ENCODE assay signal across 8 cellular contexts in genomic region chr7:74656911-74657691, GRCh38. TPM values are rescaled to one million over a fixed set of nuclear protein-coding genes. Genes with fewer than 3 reads are reported as not detected.
DNase-seq lines count a peak whose midpoint lies in the region; ATAC-seq and TF ChIP-seq lines count a peak whose summit lies in the region.

No MANE protein-coding gene starts in this region.

- intact Hi-C loops in ascending aorta (cut with DNase I) (loop anchor here (2.0 kb wide), 1 partner anchor 70 kb away; no protein-coding TSS in a partner anchor), right cardiac atrium (cut with DNase I) (loop anchor here in 2 of 4 donors (10.0 kb wide), 2 partner anchors 202 to 242 kb away; partner anchors contain the start of gene GTF2IRD1 (in 1 of the 2)), uterus (cut with DNase I; ENCODE audit: low total_unique reads) (no loop called here)

- DNase-seq in NCI-H187 (lab: John Stamatoyannopoulos, UW) (peak; percentile 86 to 98), T-helper 2 cell (peak; percentile 95 to 98 (median 97)), ascending aorta (ENCODE audit: low spot score in 2 of 2) (peak; percentile 90 to 99), right cardiac atrium (peak; percentile 99 to 100 (median 100)), putamen (ENCODE audit: low spot score) (peak; percentile 96), uterus (peak; percentile 97 to 98)

- under 1% methylated on average over 59 of the region's 59 CpGs for WGBS in right cardiac atrium

- H3K36me3 ChIP-seq in ascending aorta (no peaks in the 10 kb centered on the region), uterus (no peaks in the 10 kb centered on the region)

- peak; percentile 58 to 63 for TF ChIP-seq POLR2A in uterus (IDR thresholded peaks at IDR 0.05)

- ATAC-seq in GM18502 (IDR thresholded peaks at IDR 0.05; ENCODE audit: poor library complexity, unreplicated experiment), result peak; percentile 54
- ATAC-seq in HG02938 (IDR thresholded peaks at IDR 0.05; ENCODE audit: unreplicated experiment), result peak; percentile 63
- ATAC-seq in right cardiac atrium, result peak; percentile 95 to 96

- H3K9me3 ChIP-seq in ascending aorta (no peaks in the 10 kb centered on the region), right cardiac atrium (ENCODE audit: control insufficient read depth, low read length) (no peaks in the 10 kb centered on the region), uterus (no peaks in the 10 kb centered on the region)

- no peaks in the 10 kb centered on the region for H3K27me3 ChIP-seq in ascending aorta
- no peaks in the 10 kb centered on the region for H3K27me3 ChIP-seq in right cardiac atrium (ENCODE audit: control insufficient read depth, insufficient read depth)
- H3K27me3 ChIP-seq in uterus, result no peaks in the 10 kb centered on the region

- H3K4me1 ChIP-seq in ascending aorta, result peaks cover 0 to 29% of the 10 kb centered on the region in 2 donors
- H3K4me1 ChIP-seq in right cardiac atrium (ENCODE audit: control insufficient read depth, insufficient read depth, low read length), result peaks cover 20% of the 10 kb centered on the region
- peaks cover 0 to 5% of the 10 kb centered on the region in 2 donors for H3K4me1 ChIP-seq in uterus

- H3K4me3 ChIP-seq in ascending aorta (peak overlapping the region; percentile 92 to 95), right cardiac atrium (ENCODE audit: low read length) (peak overlapping the region; percentile 97), uterus (peak overlapping the region; percentile 90 to 95)

- H3K27ac ChIP-seq in ascending aorta (peak overlapping the region; percentile 85 to 98), right cardiac atrium (ENCODE audit: low read length) (peak overlapping the region; percentile 97), uterus (peak overlapping the region; percentile 97 to 99)

- TF ChIP-seq CTCF in ascending aorta (IDR thresholded peaks at IDR 0.05), result peak in 1 of 3 experiments; percentile 24
- peak in 2 of 4 experiments; percentile 13 to 31 for TF ChIP-seq CTCF in uterus (IDR thresholded peaks at IDR 0.05)

RNA-seq across cellular contexts. Expression of gene GTF2I, which starts 0.4 kb away (rescaled TPM):
- total RNA-seq in ascending aorta, result 112 TPM
- 100 to 1,000 TPM; 137 to 162 (median 142) TPM for total RNA-seq in right cardiac atrium
- 34.9 TPM for polyA plus RNA-seq in right cardiac atrium
- 100 to 1,000 TPM; 135 to 454 (median 229) TPM for total RNA-seq in uterus

Comparison
In these comparisons a context has a peak if more than half of its experiments do, and no peak if none do; other contexts are left out.
1. Peak in every context shown above with its lines: DNase-seq, ATAC-seq, H3K4me3 ChIP-seq and H3K27ac ChIP-seq.